ENCODE assay signal across 18 cellular contexts in genomic region chr6:148855744-148856143, GRCh38.
A peak's percentile ranks its signal among the peaks of the same experiment; 100 is the strongest.
DNase-seq lines count a peak whose midpoint lies in the region; ATAC-seq, FAIRE-seq and TF ChIP-seq lines count a peak whose summit lies in the region.
"Had no signal": no experiment of that assay in that cellular context is flagged by ENCODE, and none has a peak within 500 bp of the region (broad histone marks: within the 10 kb centered on the region; RNA-seq: fewer than 3 reads in every experiment).

No MANE protein-coding gene starts in this region.

- no peak for TF ChIP-seq EP300 in suprapubic skin (IDR thresholded peaks at IDR 0.05)

- intact Hi-C loops in activated CD4-positive, alpha-beta memory T cell treated with anti-CD3 and anti-CD28 coated beads for 36 hours (cut with micrococcal nuclease) = loop anchor here (1.0 kb wide), 1 partner anchor 13 kb away; no protein-coding TSS in a partner anchor
- intact Hi-C loops in psoas muscle (cut with DNase I) = no loop called here

- H3K4me1 Mint-ChIP-seq in activated CD4-positive, alpha-beta memory T cell treated with anti-CD3 and anti-CD28 coated beads for 36 hours (ENCODE audit: low read depth) = peaks cover 24% of the 10 kb centered on the region
- H3K4me1 Mint-ChIP-seq in activated CD4-positive, alpha-beta memory T cell treated with anti-CD3 and anti-CD28 coated beads, Interleukin-2, amount 10 ng/mL, durations not matched to agents 7 days and 5 days = peaks cover 5% of the 10 kb centered on the region
- H3K4me1 Mint-ChIP-seq in T-helper 17 cell = peaks cover 25% of the 10 kb centered on the region

- H3K27ac ChIP-seq in keratinocyte (ENCODE audit: control insufficient read depth, insufficient read depth, low read length) = peak overlapping the region; percentile 72
- peak overlapping the region; percentile 45 for H3K27ac ChIP-seq in suprapubic skin
- H3K27ac ChIP-seq in psoas muscle = no peak overlapping the region
- H3K27ac ChIP-seq: SJCRH30 had no signal

- H3K9me3 ChIP-seq in T-helper 17 cell (ENCODE audit: control insufficient read depth, low read length, poor library complexity, severe bottlenecking) (no peaks in the 10 kb centered on the region), keratinocyte (ENCODE audit: control insufficient read depth, low read depth, low read length) (no peaks in the 10 kb centered on the region), suprapubic skin (no peaks in the 10 kb centered on the region), psoas muscle (no peaks in the 10 kb centered on the region)
- H3K9me3 ChIP-seq: HAP-1 had no signal

- POLR2A ChIA-PET in activated CD4-positive, alpha-beta memory T cell treated with anti-CD3 and anti-CD28 coated beads for 36 hours (lab: Charles Lee) = no interaction called here
- POLR2A ChIA-PET in activated CD4-positive, alpha-beta memory T cell treated with anti-CD3 and anti-CD28 coated beads, Interleukin-2, amount 10 ng/mL, durations not matched to agents 7 days and 5 days (lab: Charles Lee) = no interaction called here

- no peak overlapping the region for H3K9ac ChIP-seq in keratinocyte (ENCODE audit: control insufficient read depth, extremely low read depth, insufficient read depth, low read length)

- H2AFZ ChIP-seq in keratinocyte (ENCODE audit: control insufficient read depth, low read length) = no peak overlapping the region

- H3K27ac Mint-ChIP-seq in activated CD4-positive, alpha-beta memory T cell treated with anti-CD3 and anti-CD28 coated beads for 36 hours = no peak overlapping the region
- H3K27ac Mint-ChIP-seq in activated CD4-positive, alpha-beta memory T cell treated with anti-CD3 and anti-CD28 coated beads, Interleukin-2, amount 10 ng/mL, durations not matched to agents 7 days and 5 days = no peak overlapping the region
- peak overlapping the region; percentile 29 for H3K27ac Mint-ChIP-seq in T-helper 17 cell

- no peak overlapping the region for H3K4me3 Mint-ChIP-seq in activated CD4-positive, alpha-beta memory T cell treated with anti-CD3 and anti-CD28 coated beads for 36 hours
- H3K4me3 Mint-ChIP-seq in activated CD4-positive, alpha-beta memory T cell treated with anti-CD3 and anti-CD28 coated beads, Interleukin-2, amount 10 ng/mL, durations not matched to agents 7 days and 5 days = no peak overlapping the region
- H3K4me3 Mint-ChIP-seq in T-helper 17 cell = no peak overlapping the region
- H3K4me3 Mint-ChIP-seq: CD4-positive, CD25-positive, alpha-beta regulatory T cell had no signal

- TF ChIP-seq POLR2A in suprapubic skin (IDR thresholded peaks at IDR 0.05) = no peak

- H3K36me3 ChIP-seq in keratinocyte (ENCODE audit: control insufficient read depth in 2 of 2, extremely low read depth in 1 of 2, insufficient read depth in 2 of 2, low read length in 2 of 2) (no peaks in the 10 kb centered on the region), suprapubic skin (no peaks in the 10 kb centered on the region), psoas muscle (ENCODE audit: insufficient read depth in 1 of 2, low read depth in 1 of 2) (no peaks in the 10 kb centered on the region)
- H3K36me3 ChIP-seq: HAP-1, SJCRH30 had no signal

- H3K9me3 Mint-ChIP-seq in activated CD4-positive, alpha-beta memory T cell treated with anti-CD3 and anti-CD28 coated beads for 36 hours = no peaks in the 10 kb centered on the region
- no peaks in the 10 kb centered on the region for H3K9me3 Mint-ChIP-seq in activated CD4-positive, alpha-beta memory T cell treated with anti-CD3 and anti-CD28 coated beads, Interleukin-2, amount 10 ng/mL, durations not matched to agents 7 days and 5 days

- H3K27me3 ChIP-seq in keratinocyte (ENCODE audit: control insufficient read depth, extremely low read depth, insufficient read depth, low read length) (no peaks in the 10 kb centered on the region), suprapubic skin (no peaks in the 10 kb centered on the region), psoas muscle (ENCODE audit: insufficient read depth in 3 of 3, low read length in 2 of 3) (no peaks in the 10 kb centered on the region)
- H3K27me3 ChIP-seq: SJCRH30 had no signal

- H3K4me1 ChIP-seq in keratinocyte (ENCODE audit: control insufficient read depth, extremely low read depth, insufficient read depth, low read length) (peaks cover 32% of the 10 kb centered on the region), suprapubic skin (peaks cover 48% of the 10 kb centered on the region), psoas muscle (no peaks in the 10 kb centered on the region)

- TF ChIP-seq CTCF in keratinocyte (optimal IDR thresholded peaks at IDR 0.05 in 1 of 3, IDR thresholded peaks at IDR 0.05 in 1 of 3, conservative IDR thresholded peaks at IDR 0.05 in 1 of 3; ENCODE audit: extremely low read depth in 1 of 3, insufficient read depth in 2 of 3, low read length in 3 of 3) (no peak), suprapubic skin (IDR thresholded peaks at IDR 0.05) (no peak), psoas muscle (IDR thresholded peaks at IDR 0.05) (no peak)

- no peak overlapping the region for H3K4me2 ChIP-seq in keratinocyte (ENCODE audit: control insufficient read depth, extremely low read depth, insufficient read depth, low read depth, low read length)

- no peak for FAIRE-seq in keratinocyte (lab: Jason Lieb, UNC)
- FAIRE-seq: RCC 7860 had no signal

- no peaks in the 10 kb centered on the region for H3K27me3 Mint-ChIP-seq in activated CD4-positive, alpha-beta memory T cell treated with anti-CD3 and anti-CD28 coated beads for 36 hours
- no peaks in the 10 kb centered on the region for H3K27me3 Mint-ChIP-seq in activated CD4-positive, alpha-beta memory T cell treated with anti-CD3 and anti-CD28 coated beads, Interleukin-2, amount 10 ng/mL, durations not matched to agents 7 days and 5 days
- H3K27me3 Mint-ChIP-seq in T-helper 17 cell = no peaks in the 10 kb centered on the region

- no peak overlapping the region for H3K4me3 ChIP-seq in keratinocyte (ENCODE audit: control insufficient read depth in 2 of 3, extremely low read depth in 1 of 3, insufficient read depth in 2 of 3, low read depth in 1 of 3, low read length in 3 of 3)
- H3K4me3 ChIP-seq in suprapubic skin = no peak overlapping the region
- no peak overlapping the region for H3K4me3 ChIP-seq in psoas muscle
- H3K4me3 ChIP-seq: HAP-1, SJCRH30 had no signal

- dilution Hi-C loops in keratinocyte (cut with MboI; ENCODE audit: extremely low pct_ligation_motif_present, low sequenced_read_pairs) = no loop called here

- 92% methylated on average over 7 of the region's 7 CpGs for WGBS in suprapubic skin
- WGBS in psoas muscle, 3 donors = 92 to 94% (median 93%) methylated on average over 7 of the region's 7 CpGs

- no peaks in the 10 kb centered on the region for H4K20me1 ChIP-seq in keratinocyte (ENCODE audit: control insufficient read depth, extremely low read depth, insufficient read depth, low read length)

- H3K79me2 ChIP-seq in keratinocyte (ENCODE audit: control insufficient read depth, insufficient read depth, low read length) = no peaks in the 10 kb centered on the region

- ATAC-seq in T-helper 17 cell (no peak), psoas muscle (no peak)

- CTCF ChIA-PET in activated CD4-positive, alpha-beta memory T cell treated with anti-CD3 and anti-CD28 coated beads for 36 hours (lab: Charles Lee) = no interaction called here
- CTCF ChIA-PET in activated CD4-positive, alpha-beta memory T cell treated with anti-CD3 and anti-CD28 coated beads, Interleukin-2, amount 10 ng/mL, durations not matched to agents 7 days and 5 days (lab: Charles Lee) = interaction anchor here (1.2 kb wide), 1 partner anchor 16 kb away, joined by 3 read pairs; no protein-coding TSS in a partner anchor

- no peaks in the 10 kb centered on the region for H3K9me1 ChIP-seq in keratinocyte (ENCODE audit: control insufficient read depth, extremely low read depth, insufficient read depth, low read length)

- peak; percentile 24 for DNase-seq in activated CD4-positive, alpha-beta memory T cell treated with anti-CD3 and anti-CD28 coated beads for 36 hours
- no peak for DNase-seq in activated CD4-positive, alpha-beta memory T cell treated with anti-CD3 and anti-CD28 coated beads, Interleukin-2, amount 10 ng/mL, durations not matched to agents 7 days and 5 days
- DNase-seq in T-helper 17 cell (no peak), keratinocyte (ENCODE audit: low read depth, low spot score) (no peak), suprapubic skin (ENCODE audit: low spot score in 2 of 2) (no peak), NCI-H82 treated with DMSO at 0.1 percent for 48 hours (lab: John Stamatoyannopoulos, UW; ENCODE audit: unreplicated experiment) (no peak), DMS53 treated with DMSO at 0.1 percent for 48 hours (lab: John Stamatoyannopoulos, UW; ENCODE audit: unreplicated experiment) (no peak), psoas muscle (no peak)
- DNase-seq: CD4-positive, CD25-positive, alpha-beta regulatory T cell; COR-L47; DMS79 treated with DMSO at 0.1 percent for 48 hours; KBM-7; NCI-H1105; NCI-H1694; NCI-H446 treated with DMSO at 0.1 percent for 48 hours; SJCRH30 had no signal

- no peaks in the 10 kb centered on the region for H3K36me3 Mint-ChIP-seq in activated CD4-positive, alpha-beta memory T cell treated with anti-CD3 and anti-CD28 coated beads for 36 hours
- no peaks in the 10 kb centered on the region for H3K36me3 Mint-ChIP-seq in activated CD4-positive, alpha-beta memory T cell treated with anti-CD3 and anti-CD28 coated beads, Interleukin-2, amount 10 ng/mL, durations not matched to agents 7 days and 5 days (ENCODE audit: low read depth)
- H3K36me3 Mint-ChIP-seq in T-helper 17 cell (ENCODE audit: low read depth) = no peaks in the 10 kb centered on the region
- H3K36me3 Mint-ChIP-seq: CD4-positive, CD25-positive, alpha-beta regulatory T cell had no signal
